ENCODE assay signal across 8 cellular contexts in the genomic region with DNA sequence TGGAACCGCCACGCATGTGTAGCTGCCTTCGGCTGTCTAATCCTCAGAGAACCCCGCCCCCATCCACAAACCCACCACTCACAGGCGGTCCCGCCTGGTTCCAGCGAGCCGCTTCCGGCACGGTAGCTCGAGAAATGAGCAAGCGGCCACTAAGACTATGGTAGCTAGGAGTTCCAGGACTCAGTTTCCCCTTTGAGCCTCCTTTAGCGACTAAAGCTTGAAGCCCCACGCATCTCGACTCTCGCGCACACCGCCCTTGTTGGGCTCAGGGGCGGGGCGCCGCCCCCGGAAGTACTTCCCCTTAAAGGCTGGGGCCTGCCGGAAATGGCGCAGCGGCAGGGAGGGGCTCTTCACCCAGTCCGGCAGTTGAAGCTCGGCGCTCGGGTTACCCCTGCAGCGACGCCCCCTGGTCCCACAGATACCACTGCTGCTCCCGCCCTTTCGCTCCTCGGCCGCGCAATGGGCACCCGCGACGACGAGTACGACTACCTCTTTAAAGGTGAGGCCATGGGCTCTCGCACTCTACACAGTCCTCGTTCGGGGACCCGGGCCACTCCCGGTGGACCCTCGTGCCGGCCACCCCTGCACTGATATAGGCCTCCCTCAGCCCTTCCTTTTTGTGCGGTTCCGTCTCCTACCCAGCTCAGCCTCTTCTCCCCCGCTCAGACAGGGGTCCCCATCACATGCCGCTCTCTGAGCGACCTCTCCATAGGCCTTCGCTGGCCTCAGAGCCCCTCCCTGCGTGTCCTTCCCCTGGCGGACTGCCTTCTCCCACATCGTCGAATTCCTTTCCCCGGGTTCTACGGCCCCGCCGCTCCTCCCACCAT. TPM values are rescaled to one million over a fixed set of nuclear protein-coding genes. Genes with fewer than 3 reads are reported as not detected.
DNase-seq lines count a peak whose midpoint lies in the region; ATAC-seq and TF ChIP-seq lines count a peak whose summit lies in the region.

A gene (plus strand): TSS at position 365 of the 827 bp plus-strand sequence. CDS start 95 bp downstream, at position 460.

- intact Hi-C loops in CD14-positive monocyte (cut with micrococcal nuclease) = no loop called here
- intact Hi-C loops in left lung (cut with DNase I) = no loop called here

- peak within 1 kb of the TSS; percentile 94 to 99 for H3K4me3 ChIP-seq in left lung

- H3K36me3 Mint-ChIP-seq in CD14-positive monocyte = peaks cover 0 to 3% of the 10 kb centered on the region in 2 donors

- H3K27me3 Mint-ChIP-seq in CD14-positive monocyte (ENCODE audit: low read depth in 3 of 3) = peaks cover 0 to 1% (median 0%) of the 10 kb centered on the region in 3 donors

- peak; percentile 37 for TF ChIP-seq CTCF in CD14-positive monocyte (IDR thresholded peaks at IDR 0.05)
- TF ChIP-seq CTCF in left lung (IDR thresholded peaks at IDR 0.05) = peak in 1 of 2 donors; percentile 29

- H3K4me1 Mint-ChIP-seq in CD14-positive monocyte = peaks cover 26% of the 10 kb centered on the region

- peak; percentile 89 for ATAC-seq in GM19351 (IDR thresholded peaks at IDR 0.05; ENCODE audit: unreplicated experiment)
- ATAC-seq in HG03521 (IDR thresholded peaks at IDR 0.05; ENCODE audit: unreplicated experiment) = peak; percentile 87
- peak; percentile 96 for ATAC-seq in left lung

- H3K36me3 ChIP-seq in left lung = peaks cover 0 to 6% of the 10 kb centered on the region in 2 donors

- no peaks in the 10 kb centered on the region for H3K27me3 ChIP-seq in left lung

- DNase-seq in CD14-positive monocyte (ENCODE audit: low spot score) (peak; percentile 94), NCI-H69 (lab: John Stamatoyannopoulos, UW) (peak; percentile 99), dedifferentiated amniotic fluid mesenchymal stem cell (ENCODE audit: extremely low spot score) (peak; percentile 97), left lung (peak; percentile 96 to 98)
- DNase-seq in activated CD4-positive, alpha-beta T cell treated with anti-CD3 and anti-CD28 coated beads, Interleukin-2, amount 50 U/mL, for 1 hour = peak; percentile 93
- DNase-seq in stimulated activated CD4-positive, alpha-beta T cell treated with anti-CD3 and anti-CD28 coated beads, Interleukin-2, amount 100 ng/mL, for 48 hours = peak; percentile 93 to 96

- peak within 1 kb of the TSS; percentile 99 for H3K4me3 Mint-ChIP-seq in CD14-positive monocyte

- H3K4me1 ChIP-seq in left lung = peaks cover 5 to 47% of the 10 kb centered on the region in 2 donors

- H3K27ac ChIP-seq in left lung = peak within 1 kb of the TSS; percentile 91 to 95

- peak within 1 kb of the TSS; percentile 95 to 98 (median 97) for H3K27ac Mint-ChIP-seq in CD14-positive monocyte

- H3K9me3 ChIP-seq in left lung = no peaks in the 10 kb centered on the region

- H3K9me3 Mint-ChIP-seq in CD14-positive monocyte = no peaks in the 10 kb centered on the region

RNA-seq across cellular contexts. Expression of the gene that starts here (rescaled TPM):
- polyA plus RNA-seq in CD14-positive monocyte = 100 to 1,000 TPM; 300 to 310 TPM
- 100 to 1,000 TPM; 215 to 217 TPM for total RNA-seq in left lung

Comparison
In these comparisons a context has a peak if more than half of its experiments do, and no peak if none do; other contexts are left out.
1. Peak in every context shown above with its lines: DNase-seq, ATAC-seq, H3K4me3 ChIP-seq and H3K27ac ChIP-seq.